Comparison of ENCODE assay signal across 1 cellular context in the genomic region with DNA sequence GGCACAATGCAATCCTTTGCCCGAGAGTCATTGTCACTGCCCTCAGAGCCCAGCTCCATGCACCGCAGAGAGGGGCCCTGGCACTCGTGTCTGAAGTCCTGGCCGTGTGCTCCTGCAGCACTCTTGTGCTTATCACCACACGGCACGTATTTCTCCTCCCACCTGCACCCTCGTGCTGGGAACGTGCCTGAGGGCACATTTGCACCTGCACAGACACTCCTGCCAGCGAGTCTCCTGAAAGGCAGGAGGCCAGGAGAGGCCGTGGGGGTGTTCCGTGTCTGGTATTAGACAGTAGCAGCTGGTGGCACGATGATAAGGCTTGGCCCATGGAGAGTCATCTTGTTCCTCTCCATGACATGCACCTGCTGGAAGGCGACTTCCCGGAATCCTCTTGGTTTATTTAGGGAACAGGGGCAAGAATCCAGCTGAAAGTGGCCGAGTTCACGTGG.
TF ChIP-seq lines count a peak whose summit lies in the region.

No MANE protein-coding gene starts in this region.

TF ChIP-seq in K562, 482 proteins besides CTCF, POLR2A, EP300 and RAD21 (continued from another document and continues in another):
- TF ChIP-seq, protein P1, sequence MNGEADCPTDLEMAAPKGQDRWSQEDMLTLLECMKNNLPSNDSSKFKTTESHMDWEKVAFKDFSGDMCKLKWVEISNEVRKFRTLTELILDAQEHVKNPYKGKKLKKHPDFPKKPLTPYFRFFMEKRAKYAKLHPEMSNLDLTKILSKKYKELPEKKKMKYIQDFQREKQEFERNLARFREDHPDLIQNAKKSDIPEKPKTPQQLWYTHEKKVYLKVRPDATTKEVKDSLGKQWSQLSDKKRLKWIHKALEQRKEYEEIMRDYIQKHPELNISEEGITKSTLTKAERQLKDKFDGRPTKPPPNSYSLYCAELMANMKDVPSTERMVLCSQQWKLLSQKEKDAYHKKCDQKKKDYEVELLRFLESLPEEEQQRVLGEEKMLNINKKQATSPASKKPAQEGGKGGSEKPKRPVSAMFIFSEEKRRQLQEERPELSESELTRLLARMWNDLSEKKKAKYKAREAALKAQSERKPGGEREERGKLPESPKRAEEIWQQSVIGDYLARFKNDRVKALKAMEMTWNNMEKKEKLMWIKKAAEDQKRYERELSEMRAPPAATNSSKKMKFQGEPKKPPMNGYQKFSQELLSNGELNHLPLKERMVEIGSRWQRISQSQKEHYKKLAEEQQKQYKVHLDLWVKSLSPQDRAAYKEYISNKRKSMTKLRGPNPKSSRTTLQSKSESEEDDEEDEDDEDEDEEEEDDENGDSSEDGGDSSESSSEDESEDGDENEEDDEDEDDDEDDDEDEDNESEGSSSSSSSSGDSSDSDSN (IDR thresholded peaks at IDR 0.05; ENCODE audit: borderline replicate concordance in 1 of 2, low read depth in 2 of 2, low read length in 2 of 2): no peak
- no peak for TF ChIP-seq RUNX1 (IDR thresholded peaks at IDR 0.05; ENCODE audit: low read depth)
- no peak for TF ChIP-seq TSC22D4 (tag; IDR thresholded peaks at IDR 0.05)
- TF ChIP-seq, protein P2, sequence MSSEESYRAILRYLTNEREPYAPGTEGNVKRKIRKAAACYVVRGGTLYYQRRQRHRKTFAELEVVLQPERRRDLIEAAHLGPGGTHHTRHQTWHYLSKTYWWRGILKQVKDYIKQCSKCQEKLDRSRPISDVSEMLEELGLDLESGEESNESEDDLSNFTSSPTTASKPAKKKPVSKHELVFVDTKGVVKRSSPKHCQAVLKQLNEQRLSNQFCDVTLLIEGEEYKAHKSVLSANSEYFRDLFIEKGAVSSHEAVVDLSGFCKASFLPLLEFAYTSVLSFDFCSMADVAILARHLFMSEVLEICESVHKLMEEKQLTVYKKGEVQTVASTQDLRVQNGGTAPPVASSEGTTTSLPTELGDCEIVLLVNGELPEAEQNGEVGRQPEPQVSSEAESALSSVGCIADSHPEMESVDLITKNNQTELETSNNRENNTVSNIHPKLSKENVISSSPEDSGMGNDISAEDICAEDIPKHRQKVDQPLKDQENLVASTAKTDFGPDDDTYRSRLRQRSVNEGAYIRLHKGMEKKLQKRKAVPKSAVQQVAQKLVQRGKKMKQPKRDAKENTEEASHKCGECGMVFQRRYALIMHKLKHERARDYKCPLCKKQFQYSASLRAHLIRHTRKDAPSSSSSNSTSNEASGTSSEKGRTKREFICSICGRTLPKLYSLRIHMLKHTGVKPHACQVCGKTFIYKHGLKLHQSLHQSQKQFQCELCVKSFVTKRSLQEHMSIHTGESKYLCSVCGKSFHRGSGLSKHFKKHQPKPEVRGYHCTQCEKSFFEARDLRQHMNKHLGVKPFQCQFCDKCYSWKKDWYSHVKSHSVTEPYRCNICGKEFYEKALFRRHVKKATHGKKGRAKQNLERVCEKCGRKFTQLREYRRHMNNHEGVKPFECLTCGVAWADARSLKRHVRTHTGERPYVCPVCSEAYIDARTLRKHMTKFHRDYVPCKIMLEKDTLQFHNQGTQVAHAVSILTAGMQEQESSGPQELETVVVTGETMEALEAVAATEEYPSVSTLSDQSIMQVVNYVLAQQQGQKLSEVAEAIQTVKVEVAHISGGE (CRISPR knock-in tag; IDR thresholded peaks at IDR 0.05): peak in 1 of 3 experiments; percentile 54; a peak in 1 of 6 replicates
- TF ChIP-seq CTBP1 (IDR thresholded peaks at IDR 0.05; ENCODE audit: borderline replicate concordance): peak; percentile 71
- 0 out of 2 replicates have a peak, but pooled peaks have one; percentile 47 for TF ChIP-seq MYC (IDR thresholded peaks at IDR 0.05; ENCODE audit: low read depth, low read length)
- TF ChIP-seq MYC (CRISPR knock-in tag; IDR thresholded peaks at IDR 0.05; ENCODE audit: borderline replicate concordance, low read depth): no peak
- TF ChIP-seq ZNF395 (CRISPR knock-in tag; IDR thresholded peaks at IDR 0.05): peak; percentile 67; the same call in 1 of the 2 replicates
- peak; percentile 62 for TF ChIP-seq ZBTB33 (CRISPR knock-in tag; IDR thresholded peaks at IDR 0.05)
- no peak for TF ChIP-seq MTA1 (IDR thresholded peaks at IDR 0.05; ENCODE audit: borderline replicate concordance)
- TF ChIP-seq KLF16 (IDR thresholded peaks at IDR 0.05): peak; percentile 64; the same call in 1 of the 2 replicates
- no peak for TF ChIP-seq MEF2A (IDR thresholded peaks at IDR 0.05; ENCODE audit: control insufficient read depth, low read depth, low read length)
- peak in 1 of 2 experiments; percentile 36; a peak in 1 of 4 replicates for TF ChIP-seq MNT (conservative IDR thresholded peaks at IDR 0.05)
- TF ChIP-seq RCOR1 (IDR thresholded peaks at IDR 0.05; ENCODE audit: borderline replicate concordance in 1 of 2, low read depth in 2 of 2, low read length in 2 of 2): 0 out of 4 replicates have a peak, but pooled peaks of 1 of the 2 experiments have one; percentile 11
- no peak for TF ChIP-seq NCOA1 (IDR thresholded peaks at IDR 0.05; ENCODE audit: low read depth)
- no peak for TF ChIP-seq NR4A1 (CRISPR knock-in tag; IDR thresholded peaks at IDR 0.05)
- TF ChIP-seq NR4A1 (tag; IDR thresholded peaks at IDR 0.05): no peak
- peak; percentile 55; the same call in 1 of the 2 replicates for TF ChIP-seq ZNF263 (CRISPR knock-in tag; IDR thresholded peaks at IDR 0.05; ENCODE audit: borderline replicate concordance)
- no peak for TF ChIP-seq MLLT1 (IDR thresholded peaks at IDR 0.05)
- TF ChIP-seq MTA2 (IDR thresholded peaks at IDR 0.05; ENCODE audit: low read depth): peak; percentile 66
- 0 out of 2 replicates have a peak, but pooled peaks have one; percentile 47 for TF ChIP-seq TARDBP (IDR thresholded peaks at IDR 0.05)
- no peak for TF ChIP-seq ZC3H4 (CRISPR knock-in tag; IDR thresholded peaks at IDR 0.05; ENCODE audit: borderline replicate concordance)
- TF ChIP-seq HSF4 (CRISPR knock-in tag; IDR thresholded peaks at IDR 0.05; ENCODE audit: borderline replicate concordance): no peak
- TF ChIP-seq ZNF830 (CRISPR knock-in tag; IDR thresholded peaks at IDR 0.05): no peak
- TF ChIP-seq TBP (optimal IDR thresholded peaks at IDR 0.05; ENCODE audit: low read depth, low read length): no peak
- no peak for TF ChIP-seq PTTG1 (tag; IDR thresholded peaks at IDR 0.05; ENCODE audit: low read depth)
- TF ChIP-seq, protein P3, sequence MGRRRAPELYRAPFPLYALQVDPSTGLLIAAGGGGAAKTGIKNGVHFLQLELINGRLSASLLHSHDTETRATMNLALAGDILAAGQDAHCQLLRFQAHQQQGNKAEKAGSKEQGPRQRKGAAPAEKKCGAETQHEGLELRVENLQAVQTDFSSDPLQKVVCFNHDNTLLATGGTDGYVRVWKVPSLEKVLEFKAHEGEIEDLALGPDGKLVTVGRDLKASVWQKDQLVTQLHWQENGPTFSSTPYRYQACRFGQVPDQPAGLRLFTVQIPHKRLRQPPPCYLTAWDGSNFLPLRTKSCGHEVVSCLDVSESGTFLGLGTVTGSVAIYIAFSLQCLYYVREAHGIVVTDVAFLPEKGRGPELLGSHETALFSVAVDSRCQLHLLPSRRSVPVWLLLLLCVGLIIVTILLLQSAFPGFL (CRISPR knock-in tag; IDR thresholded peaks at IDR 0.05): no peak
- no peak for TF ChIP-seq ZNF507 (tag; conservative IDR thresholded peaks at IDR 0.05)
- 0 out of 2 replicates have a peak, but pooled peaks have one; percentile 49 for TF ChIP-seq ZNF589 (CRISPR knock-in tag; IDR thresholded peaks at IDR 0.05; ENCODE audit: low read depth)
- TF ChIP-seq, protein P4, sequence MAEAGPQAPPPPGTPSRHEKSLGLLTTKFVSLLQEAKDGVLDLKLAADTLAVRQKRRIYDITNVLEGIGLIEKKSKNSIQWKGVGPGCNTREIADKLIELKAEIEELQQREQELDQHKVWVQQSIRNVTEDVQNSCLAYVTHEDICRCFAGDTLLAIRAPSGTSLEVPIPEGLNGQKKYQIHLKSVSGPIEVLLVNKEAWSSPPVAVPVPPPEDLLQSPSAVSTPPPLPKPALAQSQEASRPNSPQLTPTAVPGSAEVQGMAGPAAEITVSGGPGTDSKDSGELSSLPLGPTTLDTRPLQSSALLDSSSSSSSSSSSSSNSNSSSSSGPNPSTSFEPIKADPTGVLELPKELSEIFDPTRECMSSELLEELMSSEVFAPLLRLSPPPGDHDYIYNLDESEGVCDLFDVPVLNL (CRISPR knock-in tag; IDR thresholded peaks at IDR 0.05; ENCODE audit: low read depth): peak; percentile 47; the same call in 1 of the 2 replicates
- no peak for TF ChIP-seq MYBL2 (IDR thresholded peaks at IDR 0.05; ENCODE audit: low read depth)
- TF ChIP-seq MYBL2 (CRISPR knock-in tag; IDR thresholded peaks at IDR 0.05; ENCODE audit: borderline replicate concordance): no peak
- TF ChIP-seq, protein P5, sequence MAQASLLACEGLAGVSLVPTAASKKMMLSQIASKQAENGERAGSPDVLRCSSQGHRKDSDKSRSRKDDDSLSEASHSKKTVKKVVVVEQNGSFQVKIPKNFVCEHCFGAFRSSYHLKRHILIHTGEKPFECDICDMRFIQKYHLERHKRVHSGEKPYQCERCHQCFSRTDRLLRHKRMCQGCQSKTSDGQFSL (CRISPR knock-in tag; IDR thresholded peaks at IDR 0.05): peak; percentile 86
- TF ChIP-seq, protein P5 (tag; IDR thresholded peaks at IDR 0.05): no peak
- peak; percentile 49; the same call in 1 of the 2 replicates for TF ChIP-seq BCOR (IDR thresholded peaks at IDR 0.05)
- no peak for TF ChIP-seq THRB (CRISPR knock-in tag; conservative IDR thresholded peaks at IDR 0.05)
- peak; percentile 92 for TF ChIP-seq BHLHE40 (IDR thresholded peaks at IDR 0.05; ENCODE audit: low read length)
- TF ChIP-seq FOSL1 (tag; conservative IDR thresholded peaks at IDR 0.05): 0 out of 2 replicates have a peak, but pooled peaks have one; percentile 17
- TF ChIP-seq SPI1 (IDR thresholded peaks at IDR 0.05; ENCODE audit: borderline replicate concordance, low read depth, low read length): peak; percentile 7; the same call in 1 of the 2 replicates
- TF ChIP-seq ZNF24 (IDR thresholded peaks at IDR 0.05): no peak
